12 cellular contexts compared by ENCODE assay signal in genomic region chr15:98150531-98150930, GRCh38.
DNase-seq lines count a peak whose midpoint lies in the region; ATAC-seq, FAIRE-seq and TF ChIP-seq lines count a peak whose summit lies in the region.
"Had no signal": no experiment of that assay in that cellular context is flagged by ENCODE, and none has a peak within 500 bp of the region (broad histone marks: within the 10 kb centered on the region; RNA-seq: fewer than 3 reads in every experiment).

No MANE protein-coding gene starts in this region.

- peaks cover 43% of the 10 kb centered on the region for H3F3A ChIP-seq in DOHH2 (ENCODE audit: control insufficient read depth, insufficient read depth)

- WGBS in A549 (ENCODE audit: missing lambda C conversion rate): 14% methylated on average over 3 of the region's 3 CpGs

- no peak for ATAC-seq in A549
- no peak for ATAC-seq in RWPE2 (ENCODE audit: low read depth)

- H3K36me3 ChIP-seq in DOHH2 (ENCODE audit: control insufficient read depth, low read length) (peaks cover 24% of the 10 kb centered on the region), RWPE2 (ENCODE audit: low read depth) (no peaks in the 10 kb centered on the region)
- H3K36me3 ChIP-seq in effector memory CD4-positive, alpha-beta T cell (ENCODE audit: control insufficient read depth, insufficient read depth, low read length): no peaks in the 10 kb centered on the region

- POLR2A ChIA-PET in A549 (lab: Yijun Ruan, JAX): no interaction called here

- peak; percentile 18 for FAIRE-seq in A549 (lab: Jason Lieb, UNC)

- H3K4me3 ChIP-seq in A549 (no peak overlapping the region), DOHH2 (ENCODE audit: low read length) (peak overlapping the region; percentile 70), RWPE2 (ENCODE audit: severe bottlenecking) (no peak overlapping the region)
- H3K4me3 ChIP-seq in effector memory CD4-positive, alpha-beta T cell (ENCODE audit: insufficient read depth, low read depth, low read length, poor library complexity, severe bottlenecking): no peak overlapping the region

- no peak for TF ChIP-seq POLR2A in A549 (IDR thresholded peaks at IDR 0.05; ENCODE audit: low read length)

- H3K4me1 ChIP-seq in A549: no peaks in the 10 kb centered on the region
- peaks cover 98% of the 10 kb centered on the region for H3K4me1 ChIP-seq in DOHH2 (ENCODE audit: control insufficient read depth, low read length)
- peaks cover 35% of the 10 kb centered on the region for H3K4me1 ChIP-seq in RWPE2 (ENCODE audit: insufficient read depth, poor library complexity, severe bottlenecking)
- no peaks in the 10 kb centered on the region for H3K4me1 ChIP-seq in effector memory CD4-positive, alpha-beta T cell (ENCODE audit: control insufficient read depth, insufficient read depth, low read length, poor library complexity, severe bottlenecking)

- H3K79me2 ChIP-seq in DOHH2 (ENCODE audit: control insufficient read depth, low read length): no peaks in the 10 kb centered on the region

- H4K20me1 ChIP-seq in DOHH2 (ENCODE audit: control insufficient read depth, insufficient read depth, low read depth, low read length): no peaks in the 10 kb centered on the region

- no peak for TF ChIP-seq EP300 in A549 (IDR thresholded peaks at IDR 0.05)

- no peak overlapping the region for H3K4me2 ChIP-seq in A549
- peak overlapping the region; percentile 83 for H3K4me2 ChIP-seq in DOHH2 (ENCODE audit: low read length)

- no peak for TF ChIP-seq RAD21 in A549 (conservative IDR thresholded peaks at IDR 0.05 in 1 of 2, IDR thresholded peaks at IDR 0.05 in 1 of 2)

- no peak overlapping the region for H3K27ac ChIP-seq in A549
- H3K27ac ChIP-seq in DOHH2 (ENCODE audit: low read depth, low read length): peak overlapping the region; percentile 99
- peak overlapping the region; percentile 56 for H3K27ac ChIP-seq in RWPE2 (ENCODE audit: poor library complexity, severe bottlenecking)
- H3K27ac ChIP-seq in effector memory CD4-positive, alpha-beta T cell (ENCODE audit: insufficient read depth, low read length, poor library complexity, severe bottlenecking): no peak overlapping the region

- H3K9me3 ChIP-seq in A549 (no peaks in the 10 kb centered on the region), DOHH2 (ENCODE audit: control insufficient read depth, insufficient read depth, low read length) (peaks cover 19% of the 10 kb centered on the region), RWPE2 (ENCODE audit: severe bottlenecking) (peaks cover 3% of the 10 kb centered on the region)
- H3K9me3 ChIP-seq in effector memory CD4-positive, alpha-beta T cell (ENCODE audit: control insufficient read depth, low read length): no peaks in the 10 kb centered on the region

- H3K27me3 ChIP-seq in DOHH2 (ENCODE audit: control insufficient read depth, low read length) (no peaks in the 10 kb centered on the region), RWPE2 (ENCODE audit: insufficient read depth, poor library complexity, severe bottlenecking) (no peaks in the 10 kb centered on the region)
- no peaks in the 10 kb centered on the region for H3K27me3 ChIP-seq in effector memory CD4-positive, alpha-beta T cell (replicated peaks; ENCODE audit: control insufficient read depth, insufficient read depth, low read length, poor library complexity, severe bottlenecking)

- CTCF ChIA-PET in A549 (lab: Yijun Ruan, JAX): no interaction called here

- TF ChIP-seq CTCF in A549 (IDR thresholded peaks at IDR 0.05) (no peak), DOHH2 (IDR thresholded peaks at IDR 0.05; ENCODE audit: low read depth, low read length, poor library complexity, severe bottlenecking) (no peak), RWPE2 (IDR thresholded peaks at IDR 0.05; ENCODE audit: poor library complexity, severe bottlenecking) (no peak)

- no peak for DNase-seq in A549 (ENCODE audit: low read depth in 1 of 2, low spot score in 1 of 2)
- peak; percentile 83 for DNase-seq in NAMALWA (ENCODE audit: low spot score)
- no peak for DNase-seq in RWPE2 (ENCODE audit: low spot score)
- no peak for DNase-seq in activated CD4-positive, CD25-positive, alpha-beta regulatory T cell treated with anti-CD3 and anti-CD28 coated beads, Interleukin-2, amount 50 U/mL, for 72 hours
- DNase-seq in effector memory CD4-positive, alpha-beta T cell: no peak
- DNase-seq in NCI-H1930 (lab: John Stamatoyannopoulos, UW): no peak
- DNase-seq in GDM1 (lab: John Stamatoyannopoulos, UW): no peak
- DNase-seq: CD8-positive, alpha-beta memory T cell; NCI-H1436 treated with DMSO at 0.1 percent for 48 hours; NCI-H82; T1000 had no signal

- H3K9me2 ChIP-seq in DOHH2 (replicated peaks; ENCODE audit: control insufficient read depth, low read length): no peaks in the 10 kb centered on the region

TF ChIP-seq in A549, 52 proteins besides CTCF, POLR2A, EP300 and RAD21:
- no peak for TF ChIP-seq RFX5 (IDR thresholded peaks at IDR 0.05)

Comparison
In these comparisons a context has a peak if more than half of its experiments do, and no peak if none do; other contexts are left out.
1. H3K27ac ChIP-seq: peak in DOHH2 (single experiment) and RWPE2 (single experiment); none in A549 (0 of 2) and effector memory CD4-positive, alpha-beta T cell (single experiment).